In the genomic region with DNA sequence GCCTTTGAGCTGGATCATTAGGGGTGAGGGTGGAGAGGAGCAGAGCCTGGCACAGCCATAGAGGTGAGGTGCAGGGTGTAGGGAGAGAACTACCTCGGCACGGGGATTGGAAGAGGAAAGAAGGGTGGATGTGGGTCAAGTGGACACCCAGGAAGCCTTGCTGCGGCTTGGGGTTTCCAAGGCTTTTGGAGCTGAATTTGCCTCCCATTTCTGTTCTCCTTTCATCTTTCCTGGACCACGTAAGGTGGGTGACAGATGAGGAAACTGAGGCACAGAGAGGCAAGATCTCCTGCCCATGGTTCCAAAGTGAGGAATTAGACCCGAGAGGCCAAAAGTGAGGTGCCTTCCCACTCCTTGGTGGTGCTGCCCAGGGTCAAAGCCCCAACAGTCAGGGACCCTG, we compare ENCODE assay signal across 12 cellular contexts. TPM values are rescaled to one million over a fixed set of nuclear protein-coding genes. Genes with fewer than 3 reads are reported as not detected.
A peak's percentile ranks its signal among the peaks of the same experiment; 100 is the strongest.
DNase-seq lines count a peak whose midpoint lies in the region; ATAC-seq lines count a peak whose summit lies in the region.
"Had no signal": no experiment of that assay in that cellular context is flagged by ENCODE, and none has a peak within 500 bp of the region (broad histone marks: within the 10 kb centered on the region; RNA-seq: fewer than 3 reads in every experiment).

No MANE protein-coding gene starts in this region.

- intact Hi-C loops in posterior vena cava (cut with DNase I), result no loop called here

- ATAC-seq in stimulated activated naive CD8-positive, alpha-beta T cell treated with anti-CD3 and anti-CD28 coated beads, Interleukin-15, Interleukin-2, amounts not matched to agents 100 U/mL and 50 U/mL, for 24 hours, result no peak
- ATAC-seq in HG03097 (IDR thresholded peaks at IDR 0.05; ENCODE audit: low FRiP score, unreplicated experiment), result no peak

- peak; percentile 47 for DNase-seq in activated CD8-positive, alpha-beta memory T cell treated with anti-CD3 and anti-CD28 coated beads, Interleukin-2, amount 50 U/mL, for 48 hours
- DNase-seq in activated CD8-positive, alpha-beta memory T cell treated with anti-CD3 and anti-CD28 coated beads for 24 hours, result no peak
- peak; percentile 16 for DNase-seq in ecto neural progenitor cell (ENCODE audit: low spot score)
- peak; percentile 25 for DNase-seq in posterior vena cava (ENCODE audit: low spot score)
- DNase-seq in stimulated activated naive CD8-positive, alpha-beta T cell treated with anti-CD3 and anti-CD28 coated beads, Interleukin-15, Interleukin-2, amounts not matched to agents 100 U/mL and 50 U/mL, for 24 hours, result no peak
- DNase-seq in mucosa of gallbladder (ENCODE audit: low spot score), result no peak
- DNase-seq: ACHN; CD4-positive, CD25-positive, alpha-beta regulatory T cell; DMS53; GF-D8; GM23248 had no signal

RNA-seq across cellular contexts. Expression of a gene that starts 35.4 kb away (rescaled TPM):
- 1 to 10 TPM; 9.4 to 9.8 TPM for total RNA-seq in posterior vena cava
- 22.0 TPM for total RNA-seq in mucosa of gallbladder

RNA-seq across cellular contexts. Expression of a gene that starts 48.9 kb away (rescaled TPM):
- total RNA-seq in posterior vena cava (10 to 100 TPM; 13.6 to 15.7 TPM), mucosa of gallbladder (21.3 TPM)

Comparison
In these comparisons a context has a peak if more than half of its experiments do, and no peak if none do; other contexts are left out.
1. DNase-seq: peak in activated CD8-positive, alpha-beta memory T cell treated with anti-CD3 and anti-CD28 coated beads, Interleukin-2, amount 50 U/mL, for 48 hours (single experiment), ecto neural progenitor cell (single experiment) and posterior vena cava (single experiment); none in activated CD8-positive, alpha-beta memory T cell treated with anti-CD3 and anti-CD28 coated beads for 24 hours (single experiment), stimulated activated naive CD8-positive, alpha-beta T cell treated with anti-CD3 and anti-CD28 coated beads, Interleukin-15, Interleukin-2, amounts not matched to agents 100 U/mL and 50 U/mL, for 24 hours (single experiment) and mucosa of gallbladder (single experiment).